Comparison of ENCODE assay signal across 21 cellular contexts in genomic region chr5:33369470-33370134, GRCh38.
DNase-seq lines count a peak whose midpoint lies in the region; ATAC-seq and TF ChIP-seq lines count a peak whose summit lies in the region.
"Had no signal": no experiment of that assay in that cellular context is flagged by ENCODE, and none has a peak within 500 bp of the region (broad histone marks: within the 10 kb centered on the region; RNA-seq: fewer than 3 reads in every experiment).

No MANE protein-coding gene starts in this region.

- peak; percentile 64 for DNase-seq in GM23248
- DNase-seq in fibroblast of lung (ENCODE audit: low read depth in 2 of 2), result peak; percentile 38 to 73
- peak; percentile 59 for DNase-seq in retina
- no peak for DNase-seq in activated CD8-positive, alpha-beta T cell treated with anti-CD3 and anti-CD28 coated beads, Interleukin-2, amount 10 ng/mL, durations not matched to agents 7 days and 5 days
- no peak for DNase-seq in cerebellum (ENCODE audit: low spot score)
- DNase-seq: activated CD8-positive, alpha-beta memory T cell treated with anti-CD3 and anti-CD28 coated beads, Interleukin-2, amount 10 ng/mL, durations not matched to agents 7 days and 5 days; AML-193; Caco-2; cerebellar nuclear complex; glutamatergic neuron; MM.1S; NCI-H187; NCI-H446; right lobe of liver; SIG-M5; T-helper 2 cell had no signal

- H3K27ac Mint-ChIP-seq in activated CD8-positive, alpha-beta T cell treated with anti-CD3 and anti-CD28 coated beads, Interleukin-2, amount 10 ng/mL, durations not matched to agents 7 days and 5 days, result no peak overlapping the region
- H3K27ac Mint-ChIP-seq: activated CD8-positive, alpha-beta memory T cell treated with anti-CD3 and anti-CD28 coated beads, Interleukin-2, amount 10 ng/mL, durations not matched to agents 7 days and 5 days; neural progenitor cell had no signal

- H3K4me1 ChIP-seq in GM23248 (ENCODE audit: insufficient read depth), result peaks cover 33% of the 10 kb centered on the region
- peaks cover 2% of the 10 kb centered on the region for H3K4me1 ChIP-seq in fibroblast of lung (ENCODE audit: control insufficient read depth, extremely low read depth, insufficient read depth, low read length)
- H3K4me1 ChIP-seq: Caco-2, right lobe of liver had no signal

- H3K4me2 ChIP-seq in GM23248 (ENCODE audit: unreplicated experiment), result peak overlapping the region; percentile 21
- H3K4me2 ChIP-seq in fibroblast of lung (ENCODE audit: extremely low read depth, insufficient read depth, low read length), result no peak overlapping the region
- H3K4me2 ChIP-seq: neural progenitor cell had no signal

- POLR2A ChIA-PET in activated CD8-positive, alpha-beta T cell treated with anti-CD3 and anti-CD28 coated beads, Interleukin-2, amount 10 ng/mL, durations not matched to agents 7 days and 5 days (lab: Charles Lee), result no interaction called here

- CTCF ChIA-PET in activated CD8-positive, alpha-beta T cell treated with anti-CD3 and anti-CD28 coated beads, Interleukin-2, amount 10 ng/mL, durations not matched to agents 7 days and 5 days (lab: Charles Lee), result no interaction called here

- peak overlapping the region; percentile 52 for H3K9ac ChIP-seq in GM23248
- no peak overlapping the region for H3K9ac ChIP-seq in fibroblast of lung (ENCODE audit: insufficient read depth, low read length)
- H3K9ac ChIP-seq: neural progenitor cell had no signal

- WGBS in GM23248 (ENCODE audit: low coverage in 1 of 2, low lambda C conversion rate in 2 of 2, missing lambda C conversion rate in 2 of 2), 2 experiments, result 46 to 47% methylated on average over 2 of the region's 2 CpGs

- no peaks in the 10 kb centered on the region for H3K27me3 Mint-ChIP-seq in activated CD8-positive, alpha-beta T cell treated with anti-CD3 and anti-CD28 coated beads, Interleukin-2, amount 10 ng/mL, durations not matched to agents 7 days and 5 days (ENCODE audit: low read depth)
- H3K27me3 Mint-ChIP-seq: activated CD8-positive, alpha-beta memory T cell treated with anti-CD3 and anti-CD28 coated beads, Interleukin-2, amount 10 ng/mL, durations not matched to agents 7 days and 5 days had no signal

- peaks cover 2% of the 10 kb centered on the region for H3K36me3 Mint-ChIP-seq in activated CD8-positive, alpha-beta T cell treated with anti-CD3 and anti-CD28 coated beads, Interleukin-2, amount 10 ng/mL, durations not matched to agents 7 days and 5 days (ENCODE audit: low read depth)
- H3K36me3 Mint-ChIP-seq: activated CD8-positive, alpha-beta memory T cell treated with anti-CD3 and anti-CD28 coated beads, Interleukin-2, amount 10 ng/mL, durations not matched to agents 7 days and 5 days had no signal

- H3K4me3 ChIP-seq in GM23248 (no peak overlapping the region), fibroblast of lung (replicated peaks in 1 of 4; ENCODE audit: control extremely low read depth in 1 of 4, insufficient read depth in 1 of 4, low read depth in 3 of 4, low read length in 4 of 4) (no peak overlapping the region)
- H3K4me3 ChIP-seq: lung, neural progenitor cell, right lobe of liver had no signal

- H3K9me3 Mint-ChIP-seq in activated CD8-positive, alpha-beta T cell treated with anti-CD3 and anti-CD28 coated beads, Interleukin-2, amount 10 ng/mL, durations not matched to agents 7 days and 5 days (ENCODE audit: insufficient read depth), result no peaks in the 10 kb centered on the region

- ATAC-seq in SK-N-SH treated with all-trans-retinoic acid at 6 μM for 48 hours (peak; percentile 58), HG03097 (IDR thresholded peaks at IDR 0.05; ENCODE audit: low FRiP score, unreplicated experiment) (no peak)
- no peak for ATAC-seq in activated CD8-positive, alpha-beta T cell treated with anti-CD3 and anti-CD28 coated beads, Interleukin-2, amount 10 ng/mL, durations not matched to agents 7 days and 5 days
- ATAC-seq: activated CD4-positive, CD25-positive, alpha-beta regulatory T cell treated with anti-CD3 and anti-CD28 coated beads, Interleukin-2, amount 50 U/mL, for 24 hours; activated CD8-positive, alpha-beta memory T cell treated with anti-CD3 and anti-CD28 coated beads, Interleukin-2, amount 10 ng/mL, durations not matched to agents 7 days and 5 days; right lobe of liver had no signal

- TF ChIP-seq CTCF in fibroblast of lung (conservative IDR thresholded peaks at IDR 0.05 in 1 of 2, IDR thresholded peaks at IDR 0.05 in 1 of 2; ENCODE audit: low read depth in 1 of 2, low read length in 2 of 2), result no peak

- H4K20me1 ChIP-seq in GM23248 (ENCODE audit: insufficient read depth) (no peaks in the 10 kb centered on the region), fibroblast of lung (ENCODE audit: control insufficient read depth, extremely low read depth, insufficient read depth, low read length) (no peaks in the 10 kb centered on the region)

- H3K4me3 Mint-ChIP-seq in activated CD8-positive, alpha-beta T cell treated with anti-CD3 and anti-CD28 coated beads, Interleukin-2, amount 10 ng/mL, durations not matched to agents 7 days and 5 days, result no peak overlapping the region
- H3K4me3 Mint-ChIP-seq: activated CD8-positive, alpha-beta memory T cell treated with anti-CD3 and anti-CD28 coated beads, Interleukin-2, amount 10 ng/mL, durations not matched to agents 7 days and 5 days; neural progenitor cell had no signal

- H3K79me2 ChIP-seq in GM23248 (ENCODE audit: insufficient read depth) (no peaks in the 10 kb centered on the region), fibroblast of lung (ENCODE audit: control insufficient read depth, insufficient read depth, low read length) (no peaks in the 10 kb centered on the region)

- H3K4me1 Mint-ChIP-seq in activated CD8-positive, alpha-beta T cell treated with anti-CD3 and anti-CD28 coated beads, Interleukin-2, amount 10 ng/mL, durations not matched to agents 7 days and 5 days (ENCODE audit: low read depth), result peaks cover 7% of the 10 kb centered on the region
- H3K4me1 Mint-ChIP-seq: activated CD8-positive, alpha-beta memory T cell treated with anti-CD3 and anti-CD28 coated beads, Interleukin-2, amount 10 ng/mL, durations not matched to agents 7 days and 5 days had no signal

- H3K9me2 ChIP-seq in GM23248 (ENCODE audit: insufficient read depth), result no peaks in the 10 kb centered on the region

- 0 out of 2 replicates have a peak overlapping the region, but pooled peaks have one; percentile 20 for H2AFZ ChIP-seq in GM23248
- no peak overlapping the region for H2AFZ ChIP-seq in fibroblast of lung (ENCODE audit: low read length)
- H2AFZ ChIP-seq: neural progenitor cell had no signal

- H3F3A ChIP-seq in GM23248 (ENCODE audit: insufficient read depth), result 0 out of 2 replicates have a peak, but pooled peaks cover 13% of the 10 kb centered on the region

- in situ Hi-C loops in GM23248 (cut with MboI), result no loop called here

- no peaks in the 10 kb centered on the region for H3K27me3 ChIP-seq in GM23248 (replicated peaks; ENCODE audit: insufficient read depth)
- H3K27me3 ChIP-seq in fibroblast of lung (ENCODE audit: control insufficient read depth, insufficient read depth, low read length), result no peaks in the 10 kb centered on the region
- H3K27me3 ChIP-seq: neural progenitor cell, right lobe of liver had no signal

- H3K9me3 ChIP-seq in GM23248 (ENCODE audit: low read depth) (no peaks in the 10 kb centered on the region), fibroblast of lung (ENCODE audit: control insufficient read depth, insufficient read depth, low read depth, low read length) (no peaks in the 10 kb centered on the region)
- H3K9me3 ChIP-seq: Caco-2, right lobe of liver had no signal

- H3K36me3 ChIP-seq in GM23248 (ENCODE audit: low read depth), result no peaks in the 10 kb centered on the region
- no peaks in the 10 kb centered on the region for H3K36me3 ChIP-seq in fibroblast of lung (ENCODE audit: control insufficient read depth, insufficient read depth, low read length)
- H3K36me3 ChIP-seq: neural progenitor cell, right lobe of liver had no signal

- H3K27ac ChIP-seq in GM23248 (peak overlapping the region; percentile 84), fibroblast of lung (ENCODE audit: insufficient read depth, low read length) (no peak overlapping the region)
- H3K27ac ChIP-seq: neural progenitor cell, right lobe of liver had no signal

TF ChIP-seq in SK-N-SH treated with all-trans-retinoic acid at 6 μM for 48 hours, 23 proteins besides CTCF, POLR2A, EP300 and RAD21 (continues in another document):
- no peak for TF ChIP-seq TSHZ2 (CRISPR knock-in tag; IDR thresholded peaks at IDR 0.05)
- no peak for TF ChIP-seq ZFP3 (CRISPR knock-in tag; IDR thresholded peaks at IDR 0.05)
- no peak for TF ChIP-seq GLIS3 (CRISPR knock-in tag; IDR thresholded peaks at IDR 0.05)
- TF ChIP-seq ZNF565 (CRISPR knock-in tag; conservative IDR thresholded peaks at IDR 0.05; ENCODE audit: low read depth), result no peak
- TF ChIP-seq PPARA (CRISPR knock-in tag; IDR thresholded peaks at IDR 0.05; ENCODE audit: borderline replicate concordance), result no peak
- TF ChIP-seq ZC3H10 (CRISPR knock-in tag; IDR thresholded peaks at IDR 0.05), result no peak
- no peak for TF ChIP-seq ZNF8 (CRISPR knock-in tag; IDR thresholded peaks at IDR 0.05)

Comparison
In these comparisons a context has a peak if more than half of its experiments do, and no peak if none do; other contexts are left out.
1. DNase-seq: peak in GM23248 (single experiment), fibroblast of lung (2 of 2) and retina (single experiment); none in activated CD8-positive, alpha-beta T cell treated with anti-CD3 and anti-CD28 coated beads, Interleukin-2, amount 10 ng/mL, durations not matched to agents 7 days and 5 days (single experiment) and cerebellum (single experiment).